8 cellular contexts compared by ENCODE assay signal in the genomic region with DNA sequence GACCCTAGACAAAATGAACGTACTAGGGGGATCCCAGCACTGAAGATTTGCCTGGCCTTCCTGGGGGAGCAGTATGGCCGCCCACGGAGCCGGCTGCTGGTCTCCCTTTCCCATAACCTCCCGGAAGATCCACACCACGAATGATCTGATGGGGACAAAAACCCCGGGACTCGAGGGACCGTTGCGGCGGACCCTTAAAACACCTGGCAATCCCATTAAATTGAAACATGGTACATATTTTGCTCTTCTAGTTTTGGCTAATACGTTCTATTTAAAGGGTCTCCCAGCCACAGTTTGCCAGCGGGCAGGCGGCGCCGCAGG. TPM values are rescaled to one million over a fixed set of nuclear protein-coding genes. Genes with fewer than 3 reads are reported as not detected.
DNase-seq lines count a peak whose midpoint lies in the region; ATAC-seq and TF ChIP-seq lines count a peak whose summit lies in the region.

No MANE protein-coding gene starts in this region.

- no peak for DNase-seq in left ventricle myocardium inferior
- no peak for DNase-seq in Right ventricle myocardium superior
- DNase-seq in uterus: no peak
- no peak for DNase-seq in NCI-H446 treated with DMSO at 0.1 percent for 48 hours (lab: John Stamatoyannopoulos, UW)

- no peak for TF ChIP-seq POLR2A in uterus (IDR thresholded peaks at IDR 0.05)

- intact Hi-C loops in left ventricle myocardium inferior (cut with micrococcal nuclease) (loop anchor here (10.0 kb wide), 1 partner anchor 168 kb away; no protein-coding TSS in a partner anchor), Right ventricle myocardium superior (cut with DNase I) (loop anchor here (5.0 kb wide), 1 partner anchor 41 kb away; no protein-coding TSS in a partner anchor), uterus (cut with DNase I; ENCODE audit: low total_unique reads) (no loop called here)

- H3K27me3 ChIP-seq in left ventricle myocardium inferior (ENCODE audit: low read depth) (no peaks in the 10 kb centered on the region), uterus (no peaks in the 10 kb centered on the region)

- H3K36me3 ChIP-seq in left ventricle myocardium inferior (no peaks in the 10 kb centered on the region), mesodermal cell (ENCODE audit: control insufficient read depth, insufficient read depth, low read length) (no peaks in the 10 kb centered on the region), uterus (no peaks in the 10 kb centered on the region)

- H3K4me1 Mint-ChIP-seq in brain: peaks cover 39% of the 10 kb centered on the region

- WGBS in mesodermal cell (ENCODE audit: insufficient coverage in 2 of 2), 2 experiments: 62 to 66% methylated on average over 6 to 14 of the region's 16 CpGs

- ATAC-seq in Right ventricle myocardium superior (ENCODE audit: poor library complexity) (no peak), GM21786 (IDR thresholded peaks at IDR 0.05; ENCODE audit: unreplicated experiment) (no peak), GM19035 (IDR thresholded peaks at IDR 0.05; ENCODE audit: unreplicated experiment) (no peak)

- H3K9me3 ChIP-seq in left ventricle myocardium inferior (replicated peaks) (no peaks in the 10 kb centered on the region), mesodermal cell (ENCODE audit: control insufficient read depth, low read length) (no peaks in the 10 kb centered on the region), uterus (no peaks in the 10 kb centered on the region)

- H3K4me1 ChIP-seq in left ventricle myocardium inferior (peaks cover 46% of the 10 kb centered on the region), mesodermal cell (ENCODE audit: control insufficient read depth, insufficient read depth, low read length, poor library complexity, severe bottlenecking) (no peaks in the 10 kb centered on the region), uterus (no peaks in the 10 kb centered on the region)

- peak overlapping the region; percentile 94 for H3K27ac ChIP-seq in left ventricle myocardium inferior (replicated peaks)
- H3K27ac ChIP-seq in mesodermal cell (ENCODE audit: low read depth, low read length, severe bottlenecking): no peak overlapping the region
- peak overlapping the region; percentile 91 for H3K27ac ChIP-seq in uterus

- peak overlapping the region; percentile 76 to 82 (median 80) for H3K4me3 Mint-ChIP-seq in brain

- H3K36me3 Mint-ChIP-seq in brain: no peaks in the 10 kb centered on the region

- peak overlapping the region; percentile 89 for H3K4me3 ChIP-seq in left ventricle myocardium inferior
- peak overlapping the region; percentile 48 for H3K4me3 ChIP-seq in mesodermal cell (ENCODE audit: extremely low read depth, insufficient read depth, low read length, poor library complexity, severe bottlenecking)
- peak overlapping the region; percentile 71 to 73 for H3K4me3 ChIP-seq in uterus

- TF ChIP-seq CTCF in left ventricle myocardium inferior (IDR thresholded peaks at IDR 0.05; ENCODE audit: borderline replicate concordance) (no peak), brain (conservative IDR thresholded peaks at IDR 0.05) (no peak), uterus (IDR thresholded peaks at IDR 0.05) (no peak)

- H3K27ac Mint-ChIP-seq in brain: peak overlapping the region in 3 of 5 experiments; percentile 43 to 91 (median 85)

- peaks cover 0 to 2% (median 0%) of the 10 kb centered on the region in 5 experiments for H3K9me3 Mint-ChIP-seq in brain

- peaks cover 8% of the 10 kb centered on the region for H3K27me3 Mint-ChIP-seq in brain

RNA-seq across cellular contexts. Expression of gene LCMT1, which starts 45.2 kb away (rescaled TPM):
- total RNA-seq in left ventricle myocardium inferior: 41.1 TPM
- 32.1 TPM for total RNA-seq in Right ventricle myocardium superior
- polyA plus RNA-seq in brain (ENCODE audit: insufficient read depth, low read depth, low replicate concordance): 89.5 TPM
- 47.3 TPM for polyA plus RNA-seq in mesodermal cell (2013, experiment 1 of 2)
- polyA plus RNA-seq in mesodermal cell (2013, experiment 2 of 2): 47.3 TPM
- 10 to 100 TPM; 33.7 to 39.8 (median 38.3) TPM for total RNA-seq in uterus

RNA-seq across cellular contexts. Expression of gene ARHGAP17, which starts 51.2 kb away (rescaled TPM):
- total RNA-seq in left ventricle myocardium inferior: 53.7 TPM
- total RNA-seq in Right ventricle myocardium superior: 54.8 TPM
- 37.2 TPM for polyA plus RNA-seq in brain (ENCODE audit: insufficient read depth, low read depth, low replicate concordance)
- polyA plus RNA-seq in mesodermal cell (2013, experiment 1 of 2): 56.0 TPM
- 50.6 TPM for polyA plus RNA-seq in mesodermal cell (2013, experiment 2 of 2)
- 100 to 1,000 TPM in 1 of 4 donors, 10 to 100 TPM in 3; 50.3 to 123 (median 82.5) TPM for total RNA-seq in uterus
